ENCODE assay signal across 8 cellular contexts in the genomic region with DNA sequence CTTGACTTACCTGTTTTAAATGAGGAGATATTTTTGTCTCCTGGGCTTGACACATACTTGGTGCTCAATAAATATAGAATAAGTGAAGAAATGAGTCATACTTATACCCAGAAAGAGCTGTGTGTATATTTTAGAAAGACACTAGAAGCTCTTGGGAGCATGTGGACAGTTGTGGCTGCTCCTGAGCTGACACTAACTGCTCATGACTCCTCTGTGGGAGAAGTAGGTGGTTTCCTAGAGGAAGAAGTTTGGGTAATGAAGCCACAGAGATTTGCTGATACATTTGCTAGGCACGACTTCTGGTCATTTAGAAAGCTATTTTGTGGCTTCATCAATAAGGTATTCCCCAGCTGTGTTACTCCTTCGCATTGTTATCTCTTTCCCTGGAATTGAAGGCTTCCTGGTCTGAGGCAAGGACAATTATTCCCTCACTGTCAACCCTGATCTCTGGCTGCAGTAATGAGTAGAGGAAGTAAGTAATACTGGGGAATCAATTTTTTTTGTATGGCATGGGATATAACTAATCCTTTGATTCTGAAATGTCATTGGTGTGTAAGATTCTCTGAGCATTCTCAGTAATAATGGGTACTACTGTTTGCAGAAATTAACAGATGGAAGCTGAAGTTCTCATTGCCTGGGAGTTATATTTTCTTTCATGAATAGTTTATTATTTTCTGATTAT.
DNase-seq lines count a peak whose midpoint lies in the region; ATAC-seq and TF ChIP-seq lines count a peak whose summit lies in the region.

No MANE protein-coding gene starts in this region.

- peak; percentile 83 for ATAC-seq in GM18511 (IDR thresholded peaks at IDR 0.05; ENCODE audit: unreplicated experiment)
- no peak for ATAC-seq in esophagus mucosa

- 50% methylated on average over 2 of the region's 2 CpGs; no CpG with 5 or more reads in 1 of the 2 donors for WGBS in transverse colon (ENCODE audit: low coverage in 1 of 2), 2 donors

- no peak for TF ChIP-seq POLR2A in transverse colon (IDR thresholded peaks at IDR 0.05)

- no peak overlapping the region for H3K27ac ChIP-seq in transverse colon

- no peak overlapping the region for H3K4me3 ChIP-seq in transverse colon

- H3K36me3 ChIP-seq in transverse colon, result no peaks in the 10 kb centered on the region

- no peaks in the 10 kb centered on the region for H3K9me3 ChIP-seq in transverse colon

- no peak for TF ChIP-seq CTCF in transverse colon (IDR thresholded peaks at IDR 0.05)

- TF ChIP-seq EP300 in transverse colon (IDR thresholded peaks at IDR 0.05; ENCODE audit: low read depth), result no peak

- intact Hi-C loops in transverse colon (cut with DNase I; ENCODE audit: low total_unique reads), result no loop called here

- in situ Hi-C loops in transverse colon (cut with MboI; ENCODE audit: low pct_ligation_motif_present in 1 of 4, low pct_unique_long_range_greater_than_20kb in 1 of 4, low sequenced_read_pairs in 3 of 4), result loop anchor here in 2 of 4 donors (25.0 kb wide), 1 partner anchor 369 kb away; no protein-coding TSS in a partner anchor

- H3K27me3 ChIP-seq in transverse colon, result no peaks in the 10 kb centered on the region

- no peaks in the 10 kb centered on the region for H3K4me1 ChIP-seq in transverse colon

- DNase-seq in HCEC 1CT (peak; percentile 77), Kasumi-1 (lab: John Stamatoyannopoulos, UW) (peak; percentile 13 to 36), kidney glomerular epithelial cell (lab: John Stamatoyannopoulos, UW) (peak; percentile 98), nucleus accumbens (lab: John Stamatoyannopoulos, UW) (no peak), transverse colon (no peak), anterior cingulate cortex (lab: John Stamatoyannopoulos, UW) (no peak)

Comparison
In these comparisons a context has a peak if more than half of its experiments do, and no peak if none do; other contexts are left out.
1. DNase-seq: peak in HCEC 1CT (single experiment), Kasumi-1 (2 of 2) and kidney glomerular epithelial cell (single experiment); none in nucleus accumbens (0 of 56), transverse colon (single experiment) and anterior cingulate cortex (0 of 58).